ENCODE assay signal across 8 cellular contexts in the genomic region with DNA sequence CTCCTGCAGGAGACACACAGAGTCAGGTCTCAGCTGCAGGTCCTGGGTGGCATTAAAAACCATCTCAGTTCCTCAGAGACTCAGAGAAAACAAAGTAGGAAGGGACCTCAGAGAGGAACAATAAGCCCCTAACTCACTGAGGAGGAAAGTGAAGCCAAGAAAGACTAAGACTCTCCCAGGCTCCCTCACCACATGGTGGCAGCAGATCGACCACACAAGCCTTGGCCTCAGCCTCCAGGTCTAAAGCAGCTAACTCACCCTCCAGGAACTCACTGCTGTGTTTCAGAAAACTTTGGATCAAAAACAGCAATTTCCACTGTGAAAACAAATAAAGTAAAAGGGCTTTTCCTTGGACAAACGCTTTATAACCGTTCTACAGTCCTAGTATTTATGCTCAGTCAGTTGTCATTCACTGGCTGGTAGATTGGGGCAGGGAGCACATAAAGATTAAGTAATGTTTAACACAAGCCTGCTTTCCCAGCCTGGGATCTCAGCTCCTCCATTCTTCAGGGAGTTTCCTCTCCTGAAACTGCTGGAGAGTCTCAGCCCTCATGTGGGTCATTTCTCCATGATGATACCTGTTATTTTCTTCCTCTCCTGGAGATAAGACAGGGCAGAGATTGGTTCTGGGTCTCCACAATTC.
DNase-seq lines count a peak whose midpoint lies in the region; ATAC-seq, FAIRE-seq and TF ChIP-seq lines count a peak whose summit lies in the region.
"Not testable (repeated sequence)": the region's sequence is repeated elsewhere in the genome, so short reads cannot be mapped to it uniquely, and the experiment has no call there.

No MANE protein-coding gene starts in this region.

- not testable (repeated sequence) for H3K4me3 Mint-ChIP-seq in Calu3 (ENCODE audit: low read depth, unreplicated experiment)

- TF ChIP-seq POLR2A in K562 (conservative IDR thresholded peaks at IDR 0.05); testis (IDR thresholded peaks at IDR 0.05): not testable (repeated sequence)

- CTCF ChIA-PET in Calu3 (lab: Charles Lee): interaction anchor here (0.7 to 1.4 kb wide), 4 partner anchors 12 to 27 kb away, joined by 3 to 6 read pairs (median 3); no protein-coding TSS in a partner anchor
- CTCF ChIA-PET in K562 (lab: Yijun Ruan, JAX; ENCODE audit: low intra/inter-chr PET ratio): not testable (repeated sequence)

- not testable (repeated sequence) for H3K9me3 ChIP-seq in K562 (replicated peaks; ENCODE audit: control insufficient read depth, insufficient read depth, low read depth, low read length); testis

- not testable (repeated sequence) for BruUV-seq in Calu3 (replicated peaks; lab: Mats Ljungman, UMichigan); K562 (replicated peaks; lab: Mats Ljungman, UMichigan)

- H3K4me1 Mint-ChIP-seq in Calu3 (ENCODE audit: low read depth, unreplicated experiment): peaks cover 16% of the 10 kb centered on the region

- H3K9me3 Mint-ChIP-seq in Calu3 (ENCODE audit: low read depth, unreplicated experiment): not testable (repeated sequence)

- ATAC-seq in K562: peak; percentile 73

- in situ Hi-C loops in K562 (cut with MboI): not testable (repeated sequence)

- H3K27ac Mint-ChIP-seq in Calu3 (ENCODE audit: unreplicated experiment): peak overlapping the region; percentile 38

- not testable (repeated sequence) for H3K4me3 ChIP-seq in WI38 (ENCODE audit: low read depth, low read length); K562; fibroblast of the aortic adventitia (ENCODE audit: low read depth, low read length); testis

- not testable (repeated sequence) for H3K36me3 ChIP-seq in K562 (ENCODE audit: control insufficient read depth, insufficient read depth, low read length); testis (ENCODE audit: low read depth, missing control alignments)

- 2% methylated on average over 3 of the region's 3 CpGs for WGBS in K562 (ENCODE audit: insufficient coverage, low coverage, missing lambda C conversion rate)
- 32 to 38% methylated on average over 3 of the region's 3 CpGs for WGBS in testis, 2 donors

- H3K36me3 Mint-ChIP-seq in Calu3 (ENCODE audit: insufficient read depth, unreplicated experiment): not testable (repeated sequence)

- not testable (repeated sequence) for H3K4me1 ChIP-seq in K562 (replicated peaks in 1 of 2; ENCODE audit: control insufficient read depth in 2 of 2, insufficient read depth in 2 of 2, low read length in 2 of 2); testis

- H3K27me3 Mint-ChIP-seq in Calu3 (ENCODE audit: unreplicated experiment): peaks cover 29% of the 10 kb centered on the region

- H3K9me1 ChIP-seq in K562 (ENCODE audit: control insufficient read depth, insufficient read depth, low read length): not testable (repeated sequence)

- peak; percentile 44 to 58 for TF ChIP-seq RAD21 in K562 (CRISPR knock-in tag; conservative IDR thresholded peaks at IDR 0.05 in 1 of 2, IDR thresholded peaks at IDR 0.05 in 1 of 2)

- intact Hi-C loops in Calu3 (cut with micrococcal nuclease; ENCODE audit: unreplicated experiment); K562 (cut with micrococcal nuclease); testis (cut with DNase I; ENCODE audit: low total_unique reads): not testable (repeated sequence)

- H3K79me2 ChIP-seq in K562 (ENCODE audit: control insufficient read depth, insufficient read depth, low read length): not testable (repeated sequence)

- 0 out of 2 replicates have a peak overlapping the region, but pooled peaks have one; percentile 59 for H2AFZ ChIP-seq in K562 (ENCODE audit: low read depth, low read length)

- H3K27me3 ChIP-seq in K562 (ENCODE audit: control insufficient read depth in 2 of 2, insufficient read depth in 2 of 2, low read length in 2 of 2); testis: not testable (repeated sequence)

- not testable (repeated sequence) for H3K4me2 ChIP-seq in K562 (ENCODE audit: insufficient read depth, low read length)

- peak; percentile 61 for TF ChIP-seq CTCF in Calu3 (IDR thresholded peaks at IDR 0.05; ENCODE audit: unreplicated experiment)
- peak; percentile 40 for TF ChIP-seq CTCF in WI38 (IDR thresholded peaks at IDR 0.05; ENCODE audit: low read depth, low read length)
- TF ChIP-seq CTCF in K562 (IDR thresholded peaks at IDR 0.05 in 2 of 3, conservative IDR thresholded peaks at IDR 0.05 in 1 of 3; ENCODE audit: insufficient read depth in 2 of 3, low read depth in 1 of 3, low read length in 3 of 3): peak; percentile 49 to 62 (median 52); a peak in 5 of 6 replicates
- TF ChIP-seq CTCF in fibroblast of the aortic adventitia (IDR thresholded peaks at IDR 0.05; ENCODE audit: insufficient read depth, low read length): peak; percentile 62
- TF ChIP-seq CTCF in testis (IDR thresholded peaks at IDR 0.05): peak in 1 of 3 experiments; percentile 32

- not testable (repeated sequence) for H3K27ac ChIP-seq in K562 (ENCODE audit: extremely low read depth, low read depth, low read length); testis

- H3K9ac ChIP-seq in K562 (ENCODE audit: insufficient read depth in 1 of 2, low read depth in 2 of 2, low read length in 2 of 2): not testable (repeated sequence)

- POLR2A ChIA-PET in K562 (lab: Yijun Ruan, JAX): interaction anchor here (0.5 to 4.3 kb wide), 3 partner anchors 9 to 11 kb away, joined by 3 to 28 read pairs (median 4); no protein-coding TSS in a partner anchor

- DNase-seq in Calu3: peak; percentile 48
- peak; percentile 32 for DNase-seq in HCEC 1CT
- peak; percentile 8 for DNase-seq in NCI-H69 (lab: John Stamatoyannopoulos, UW)
- DNase-seq in K562 (ENCODE audit: extremely low read depth in 1 of 4, low spot score in 3 of 4): peak in 1 of 4 experiments; percentile 43
- DNase-seq in fibroblast of the aortic adventitia (ENCODE audit: low read depth): peak; percentile 64
- peak; percentile 36 for DNase-seq in myocyte (ENCODE audit: low read depth)
- peak; percentile 48 for DNase-seq in testis

- TF ChIP-seq EP300 in K562 (IDR thresholded peaks at IDR 0.05; ENCODE audit: low read length): not testable (repeated sequence)

- not testable (repeated sequence) for H4K20me1 ChIP-seq in K562 (replicated peaks; ENCODE audit: control insufficient read depth, insufficient read depth, low read length)

- peak; percentile 85 for FAIRE-seq in K562 (lab: Jason Lieb, UNC)

TF ChIP-seq in K562, 482 proteins besides CTCF, POLR2A, EP300 and RAD21:
- TF ChIP-seq, protein P1, sequence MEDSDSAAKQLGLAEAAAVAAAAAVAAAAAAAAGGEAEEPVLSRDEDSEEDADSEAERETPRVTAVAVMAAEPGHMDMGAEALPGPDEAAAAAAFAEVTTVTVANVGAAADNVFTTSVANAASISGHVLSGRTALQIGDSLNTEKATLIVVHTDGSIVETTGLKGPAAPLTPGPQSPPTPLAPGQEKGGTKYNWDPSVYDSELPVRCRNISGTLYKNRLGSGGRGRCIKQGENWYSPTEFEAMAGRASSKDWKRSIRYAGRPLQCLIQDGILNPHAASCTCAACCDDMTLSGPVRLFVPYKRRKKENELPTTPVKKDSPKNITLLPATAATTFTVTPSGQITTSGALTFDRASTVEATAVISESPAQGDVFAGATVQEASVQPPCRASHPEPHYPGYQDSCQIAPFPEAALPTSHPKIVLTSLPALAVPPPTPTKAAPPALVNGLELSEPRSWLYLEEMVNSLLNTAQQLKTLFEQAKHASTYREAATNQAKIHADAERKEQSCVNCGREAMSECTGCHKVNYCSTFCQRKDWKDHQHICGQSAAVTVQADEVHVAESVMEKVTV (CRISPR knock-in tag; IDR thresholded peaks at IDR 0.05): peak; percentile 7; the same call in 1 of the 2 replicates
- TF ChIP-seq SMC3 (conservative IDR thresholded peaks at IDR 0.05; ENCODE audit: insufficient read depth, low read depth, low read length): 0 out of 2 replicates have a peak, but pooled peaks have one; percentile 43
